In the genomic region with DNA sequence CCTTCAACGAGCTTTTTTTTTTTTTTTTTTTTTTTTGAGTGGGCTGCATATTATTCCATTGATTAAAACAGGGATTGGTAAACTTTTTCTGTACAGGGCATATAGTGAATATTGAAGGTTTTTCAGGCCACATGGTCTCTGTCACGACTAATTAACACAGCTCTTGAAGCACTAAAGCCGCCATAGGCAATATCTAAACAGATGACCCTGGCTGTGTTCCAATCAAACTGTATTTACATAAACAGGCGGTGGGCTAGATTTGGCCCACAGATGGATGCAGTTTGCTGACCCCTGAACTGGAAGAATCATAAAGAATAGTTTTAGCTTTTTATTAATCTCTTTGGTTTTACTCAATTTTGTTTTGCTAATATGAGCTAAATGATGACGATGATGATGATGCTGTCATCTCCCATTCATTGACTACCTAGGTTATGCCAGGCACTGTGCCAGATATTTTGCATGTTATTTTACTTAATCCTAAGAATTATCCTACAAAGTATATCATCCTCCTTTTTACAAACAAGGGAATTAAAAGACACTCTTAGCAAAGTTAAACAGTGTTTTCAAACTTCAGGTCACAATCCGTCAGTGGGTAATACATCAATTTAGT, we compare ENCODE assay signal across 13 cellular contexts. TPM values are rescaled to one million over a fixed set of nuclear protein-coding genes. Genes with fewer than 3 reads are reported as not detected.
DNase-seq lines count a peak whose midpoint lies in the region; ATAC-seq, FAIRE-seq and TF ChIP-seq lines count a peak whose summit lies in the region.
"Had no signal": no experiment of that assay in that cellular context is flagged by ENCODE, and none has a peak within 500 bp of the region (broad histone marks: within the 10 kb centered on the region; RNA-seq: fewer than 3 reads in every experiment).

No MANE protein-coding gene starts in this region.

- peak overlapping the region; percentile 89 for H3K27ac Mint-ChIP-seq in astrocyte (ENCODE audit: unreplicated experiment)
- peak overlapping the region; percentile 61 for H3K27ac Mint-ChIP-seq in mesothelial cell of epicardium
- no peak overlapping the region for H3K27ac Mint-ChIP-seq in activated naive CD8-positive, alpha-beta T cell treated with anti-CD3 and anti-CD28 coated beads for 36 hours
- H3K27ac Mint-ChIP-seq: activated CD4-positive, alpha-beta memory T cell treated with anti-CD3 and anti-CD28 coated beads, Interleukin-2, amount 10 ng/mL, durations not matched to agents 7 days and 5 days; activated T-cell treated with anti-CD3 and anti-CD28 coated beads, Interleukin-2, amount 50 U/mL, for 72 hours; stimulated activated effector memory CD8-positive, alpha-beta T cell treated with anti-CD3 and anti-CD28 coated beads, Interleukin-12 subunit alpha, Interleukin-12 subunit beta, amount 100 ng/mL, for 72 hours had no signal

- H3K4me3 ChIP-seq in left ventricle myocardium inferior (no peak overlapping the region), astrocyte (ENCODE audit: insufficient read depth, low read depth, low read length) (no peak overlapping the region)
- H3K4me3 ChIP-seq: Peyer's patch, skin epidermis had no signal

- DNase-seq in left ventricle myocardium inferior (no peak), left ventricle myocardium superior (no peak), astrocyte (ENCODE audit: low read depth) (no peak), mesothelial cell of epicardium (ENCODE audit: low spot score in 2 of 2, unreplicated experiment in 2 of 2) (no peak)
- DNase-seq in activated effector memory CD4-positive, alpha-beta T cell treated with anti-CD3 and anti-CD28 coated beads, Interleukin-2, amount 50 U/mL, for 16 hours: no peak
- no peak for DNase-seq in activated naive CD8-positive, alpha-beta T cell treated with anti-CD3 and anti-CD28 coated beads for 36 hours
- DNase-seq: activated CD4-positive, alpha-beta memory T cell treated with anti-CD3 and anti-CD28 coated beads, Interleukin-2, amount 10 ng/mL, durations not matched to agents 7 days and 5 days; activated T-cell treated with anti-CD3 and anti-CD28 coated beads, Interleukin-2, amount 50 U/mL, for 72 hours; Peyer's patch had no signal

- intact Hi-C loops in left ventricle myocardium inferior (cut with micrococcal nuclease) (no loop called here), left ventricle myocardium superior (cut with micrococcal nuclease) (no loop called here)

- H3K9me3 Mint-ChIP-seq in astrocyte (ENCODE audit: unreplicated experiment): no peaks in the 10 kb centered on the region
- no peaks in the 10 kb centered on the region for H3K9me3 Mint-ChIP-seq in mesothelial cell of epicardium
- no peaks in the 10 kb centered on the region for H3K9me3 Mint-ChIP-seq in activated naive CD8-positive, alpha-beta T cell treated with anti-CD3 and anti-CD28 coated beads for 36 hours
- H3K9me3 Mint-ChIP-seq: activated CD4-positive, alpha-beta memory T cell treated with anti-CD3 and anti-CD28 coated beads, Interleukin-2, amount 10 ng/mL, durations not matched to agents 7 days and 5 days; activated T-cell treated with anti-CD3 and anti-CD28 coated beads, Interleukin-2, amount 50 U/mL, for 72 hours; stimulated activated effector memory CD8-positive, alpha-beta T cell treated with anti-CD3 and anti-CD28 coated beads, Interleukin-12 subunit alpha, Interleukin-12 subunit beta, amount 100 ng/mL, for 72 hours had no signal

- H3K4me3 Mint-ChIP-seq in astrocyte (ENCODE audit: unreplicated experiment): no peak overlapping the region
- H3K4me3 Mint-ChIP-seq in mesothelial cell of epicardium: no peak overlapping the region
- no peak overlapping the region for H3K4me3 Mint-ChIP-seq in activated naive CD8-positive, alpha-beta T cell treated with anti-CD3 and anti-CD28 coated beads for 36 hours
- H3K4me3 Mint-ChIP-seq: activated CD4-positive, alpha-beta memory T cell treated with anti-CD3 and anti-CD28 coated beads, Interleukin-2, amount 10 ng/mL, durations not matched to agents 7 days and 5 days; activated T-cell treated with anti-CD3 and anti-CD28 coated beads, Interleukin-2, amount 50 U/mL, for 72 hours; stimulated activated effector memory CD8-positive, alpha-beta T cell treated with anti-CD3 and anti-CD28 coated beads, Interleukin-12 subunit alpha, Interleukin-12 subunit beta, amount 100 ng/mL, for 72 hours had no signal

- H2AFZ ChIP-seq in astrocyte (ENCODE audit: low read depth, low read length): no peak overlapping the region

- H3K27me3 Mint-ChIP-seq in astrocyte (ENCODE audit: low read depth, unreplicated experiment) (no peaks in the 10 kb centered on the region), mesothelial cell of epicardium (ENCODE audit: low read depth) (no peaks in the 10 kb centered on the region)
- H3K27me3 Mint-ChIP-seq in activated naive CD8-positive, alpha-beta T cell treated with anti-CD3 and anti-CD28 coated beads for 36 hours: peaks cover 3% of the 10 kb centered on the region
- H3K27me3 Mint-ChIP-seq: activated CD4-positive, alpha-beta memory T cell treated with anti-CD3 and anti-CD28 coated beads, Interleukin-2, amount 10 ng/mL, durations not matched to agents 7 days and 5 days had no signal

- TF ChIP-seq CTCF in left ventricle myocardium inferior (IDR thresholded peaks at IDR 0.05; ENCODE audit: borderline replicate concordance) (no peak), astrocyte (IDR thresholded peaks at IDR 0.05; ENCODE audit: insufficient read depth, low read depth, low read length) (no peak), mesothelial cell of epicardium (IDR thresholded peaks at IDR 0.05; ENCODE audit: unreplicated experiment) (no peak)

- peaks cover 98% of the 10 kb centered on the region for H3K4me1 ChIP-seq in left ventricle myocardium inferior
- peaks cover 37% of the 10 kb centered on the region for H3K4me1 ChIP-seq in astrocyte (ENCODE audit: insufficient read depth, low read length)
- H3K4me1 ChIP-seq: Peyer's patch had no signal

- peak overlapping the region; percentile 58 for H3K27ac ChIP-seq in left ventricle myocardium inferior (replicated peaks)
- peak overlapping the region; percentile 77 for H3K27ac ChIP-seq in astrocyte (ENCODE audit: low read depth, low read length)

- no peak for FAIRE-seq in astrocyte (lab: Jason Lieb, UNC)

- H3K4me2 ChIP-seq in astrocyte (ENCODE audit: low read length): peak overlapping the region; percentile 58

- H3K36me3 Mint-ChIP-seq in astrocyte (ENCODE audit: low read depth, unreplicated experiment) (peaks cover 22% of the 10 kb centered on the region), mesothelial cell of epicardium (peaks cover 3% of the 10 kb centered on the region)
- H3K36me3 Mint-ChIP-seq in activated naive CD8-positive, alpha-beta T cell treated with anti-CD3 and anti-CD28 coated beads for 36 hours: no peaks in the 10 kb centered on the region
- H3K36me3 Mint-ChIP-seq: stimulated activated effector memory CD8-positive, alpha-beta T cell treated with anti-CD3 and anti-CD28 coated beads, Interleukin-12 subunit alpha, Interleukin-12 subunit beta, amount 100 ng/mL, for 72 hours had no signal

- no peaks in the 10 kb centered on the region for H3K79me2 ChIP-seq in astrocyte (ENCODE audit: insufficient read depth, low read length)

- H3K4me1 Mint-ChIP-seq in astrocyte (ENCODE audit: low read depth, unreplicated experiment) (peaks cover 65% of the 10 kb centered on the region), mesothelial cell of epicardium (peaks cover 18% of the 10 kb centered on the region)
- H3K4me1 Mint-ChIP-seq in activated naive CD8-positive, alpha-beta T cell treated with anti-CD3 and anti-CD28 coated beads for 36 hours: no peaks in the 10 kb centered on the region
- H3K4me1 Mint-ChIP-seq: activated CD4-positive, alpha-beta memory T cell treated with anti-CD3 and anti-CD28 coated beads, Interleukin-2, amount 10 ng/mL, durations not matched to agents 7 days and 5 days; stimulated activated effector memory CD8-positive, alpha-beta T cell treated with anti-CD3 and anti-CD28 coated beads, Interleukin-12 subunit alpha, Interleukin-12 subunit beta, amount 100 ng/mL, for 72 hours had no signal

- no peaks in the 10 kb centered on the region for H3K27me3 ChIP-seq in left ventricle myocardium inferior (ENCODE audit: low read depth)
- no peaks in the 10 kb centered on the region for H3K27me3 ChIP-seq in astrocyte (ENCODE audit: insufficient read depth, low read length)
- H3K27me3 ChIP-seq: Peyer's patch had no signal

- ATAC-seq in left ventricle myocardium superior: no peak
- ATAC-seq in HG03095 (IDR thresholded peaks at IDR 0.05; ENCODE audit: unreplicated experiment): no peak
- ATAC-seq in HG02610 (IDR thresholded peaks at IDR 0.05; ENCODE audit: unreplicated experiment): no peak
- ATAC-seq: activated T-cell treated with anti-CD3 and anti-CD28 coated beads, Interleukin-2, amount 50 U/mL, for 72 hours; stimulated activated effector memory CD8-positive, alpha-beta T cell treated with anti-CD3 and anti-CD28 coated beads, Interleukin-12 subunit alpha, Interleukin-12 subunit beta, amount 100 ng/mL, for 72 hours had no signal

- H3K36me3 ChIP-seq in left ventricle myocardium inferior (peaks cover 47% of the 10 kb centered on the region), astrocyte (ENCODE audit: insufficient read depth, low read length) (peaks cover 14% of the 10 kb centered on the region)
- H3K36me3 ChIP-seq: Peyer's patch had no signal

- peak overlapping the region; percentile 63 for H3K9ac ChIP-seq in astrocyte (ENCODE audit: low read length)

- no peaks in the 10 kb centered on the region for H4K20me1 ChIP-seq in astrocyte (ENCODE audit: insufficient read depth, low read length)

- H3K9me3 ChIP-seq in left ventricle myocardium inferior (replicated peaks) (no peaks in the 10 kb centered on the region), astrocyte (ENCODE audit: insufficient read depth, low read depth, low read length) (no peaks in the 10 kb centered on the region)
- H3K9me3 ChIP-seq: Peyer's patch had no signal

RNA-seq across cellular contexts. Expression of gene LMCD1, which starts 54.2 kb away (rescaled TPM):
- total RNA-seq in left ventricle myocardium inferior (72.9 TPM), left ventricle myocardium superior (37.9 TPM), astrocyte (374 and 437 TPM in 2 replicates), mesothelial cell of epicardium (20.8 to 24.2 TPM (median 22.4 TPM) in 3 replicates)
- total RNA-seq in activated naive CD8-positive, alpha-beta T cell treated with anti-CD3 and anti-CD28 coated beads for 36 hours: 1 to 10 TPM; 2.3 to 2.7 TPM
